1 cellular context compared by ENCODE assay signal in the genomic region with DNA sequence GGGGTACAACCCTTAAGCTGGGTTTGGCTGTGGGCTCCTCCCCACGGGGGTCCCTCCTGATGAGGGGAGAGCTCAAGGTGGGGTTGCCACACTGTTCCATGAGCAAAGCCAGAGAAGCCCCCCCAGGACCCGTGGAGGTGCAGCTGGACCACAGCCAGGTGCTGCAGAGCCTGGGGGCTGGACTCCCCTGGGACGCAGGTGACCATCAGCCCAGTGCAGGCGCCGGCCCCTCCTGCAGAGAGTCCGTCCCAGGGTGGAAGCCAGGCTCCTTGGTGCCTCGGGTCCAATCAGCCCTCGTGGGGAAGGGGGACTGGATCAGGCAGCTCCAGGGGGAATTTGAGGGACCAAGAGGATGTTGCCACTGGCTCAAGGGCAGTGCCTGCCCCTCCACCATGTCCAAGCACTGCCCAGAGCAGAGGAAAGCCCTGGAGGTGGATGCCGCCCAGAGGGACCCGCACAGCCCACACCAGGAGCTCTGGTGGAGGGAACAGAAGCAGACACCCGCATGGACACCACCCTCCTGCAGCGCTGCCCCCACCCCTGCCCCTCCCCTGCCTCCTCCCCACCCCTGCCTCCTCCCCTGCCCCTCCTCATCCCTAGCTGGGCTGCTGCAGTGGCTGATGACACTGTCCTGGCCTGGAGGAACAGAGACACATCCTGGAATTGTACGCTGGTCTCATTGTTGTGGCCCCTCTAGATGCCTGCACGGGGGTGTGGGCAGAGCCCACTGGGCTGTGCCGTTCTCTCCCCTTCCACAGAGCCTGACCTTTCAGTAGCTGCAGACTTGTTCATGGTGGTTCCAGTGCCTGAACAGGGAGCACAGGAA.
TF ChIP-seq lines count a peak whose summit lies in the region.

No MANE protein-coding gene starts in this region.

TF ChIP-seq in H1, 55 proteins besides CTCF, POLR2A, EP300 and RAD21 (continued from another document):
- no peak for TF ChIP-seq FOSL1 (IDR thresholded peaks at IDR 0.05; ENCODE audit: insufficient read depth, low read depth, low read length)
- TF ChIP-seq SIN3A (conservative IDR thresholded peaks at IDR 0.05 in 1 of 2, IDR thresholded peaks at IDR 0.05 in 1 of 2; ENCODE audit: low read depth in 1 of 2, low read length in 2 of 2) = no peak
- TF ChIP-seq HDAC2 (IDR thresholded peaks at IDR 0.05; ENCODE audit: borderline replicate concordance in 1 of 2, low read depth in 2 of 2, low read length in 2 of 2) = no peak
- no peak for TF ChIP-seq TEAD4 (IDR thresholded peaks at IDR 0.05; ENCODE audit: low read depth, low read length)
- no peak for TF ChIP-seq CHD1 (IDR thresholded peaks at IDR 0.05; ENCODE audit: low read depth, low read length)
- no peak for TF ChIP-seq KDM4A (IDR thresholded peaks at IDR 0.05; ENCODE audit: low read depth, low read length, severe bottlenecking)
- TF ChIP-seq EZH2 (IDR thresholded peaks at IDR 0.05; ENCODE audit: low read depth, low read length, severe bottlenecking) = no peak
- TF ChIP-seq RXRA (IDR thresholded peaks at IDR 0.05; ENCODE audit: insufficient read depth, low read depth, low read length) = no peak
- TF ChIP-seq SUZ12 (IDR thresholded peaks at IDR 0.05; ENCODE audit: low read length) = no peak
- TF ChIP-seq SIRT6 (IDR thresholded peaks at IDR 0.05; ENCODE audit: low read length) = no peak
- no peak for TF ChIP-seq SP4 (IDR thresholded peaks at IDR 0.05; ENCODE audit: low read length)
- TF ChIP-seq NRF1 (IDR thresholded peaks at IDR 0.05; ENCODE audit: low read depth, low read length) = no peak
- TF ChIP-seq SRF (IDR thresholded peaks at IDR 0.05; ENCODE audit: low read depth, low read length) = no peak
- TF ChIP-seq TCF12 (IDR thresholded peaks at IDR 0.05; ENCODE audit: low read depth, low read length) = no peak
- TF ChIP-seq JUN (IDR thresholded peaks at IDR 0.05; ENCODE audit: low read depth, low read length) = no peak
- no peak for TF ChIP-seq SIX5 (IDR thresholded peaks at IDR 0.05; ENCODE audit: low read depth, low read length)
- TF ChIP-seq CREB1 (IDR thresholded peaks at IDR 0.05) = no peak
- no peak for TF ChIP-seq CBX8 (IDR thresholded peaks at IDR 0.05; ENCODE audit: borderline replicate concordance, low read depth, low read length)
- no peak for TF ChIP-seq TBP (IDR thresholded peaks at IDR 0.05; ENCODE audit: low read depth, low read length)
